ENCODE assay signal across 24 cellular contexts in the genomic region with DNA sequence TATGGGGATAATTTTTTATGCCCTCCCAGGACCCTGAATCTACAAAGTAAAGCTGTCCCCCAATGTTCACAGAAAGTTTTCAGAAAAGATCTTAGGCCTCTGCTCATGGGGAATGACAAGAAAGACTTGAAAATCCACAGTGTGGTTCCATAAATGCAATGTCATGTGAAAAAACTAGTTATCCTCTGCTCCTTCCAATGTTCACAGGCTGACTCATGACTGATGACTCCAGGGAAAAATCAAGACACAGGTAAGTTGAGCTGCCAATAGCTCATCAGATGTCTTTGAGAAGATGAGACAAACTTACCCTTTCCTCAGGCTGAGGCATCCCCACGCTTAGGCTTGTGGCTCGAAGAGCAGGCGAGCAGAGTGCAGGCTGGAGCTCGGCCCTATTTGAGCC.
"Had no signal": no experiment of that assay in that cellular context is flagged by ENCODE, and none has a peak within 500 bp of the region (broad histone marks: within the 10 kb centered on the region; RNA-seq: fewer than 3 reads in every experiment).

No MANE protein-coding gene starts in this region.

- H3K4me3 ChIP-seq: coronary artery, esophagus muscularis mucosa, gastroesophageal sphincter, left ventricle myocardium inferior, lower lobe of right lung, psoas muscle, suprapubic skin, thyroid gland, upper lobe of left lung had no signal

- H3K36me3 Mint-ChIP-seq: stimulated activated effector memory CD8-positive, alpha-beta T cell treated with anti-CD3 and anti-CD28 coated beads, Interleukin-12 subunit alpha, Interleukin-12 subunit beta, amount 100 ng/mL, for 72 hours had no signal

- H3K4me1 Mint-ChIP-seq: endodermal cell; naive thymus-derived CD4-positive, alpha-beta T cell; stimulated activated effector memory CD8-positive, alpha-beta T cell treated with anti-CD3 and anti-CD28 coated beads, Interleukin-12 subunit alpha, Interleukin-12 subunit beta, amount 100 ng/mL, for 72 hours had no signal

- DNase-seq: central memory CD4-positive, alpha-beta T cell; effector CD4-positive, alpha-beta T cell; endodermal cell; glutamatergic neuron; islet precursor cell; left cardiac atrium; left ventricle myocardium inferior; lower lobe of right lung; mesendoderm; naive thymus-derived CD4-positive, alpha-beta T cell; nephron progenitor cell; psoas muscle; small intestine; stimulated activated CD4-positive, alpha-beta T cell treated with anti-CD3 and anti-CD28 coated beads, Interleukin-2, amount 100 ng/mL, for 48 hours; stimulated activated CD8-positive, alpha-beta memory T cell treated with anti-CD3 and anti-CD28 coated beads, Interleukin-4, amount 100 ng/mL, for 48 hours; stimulated activated naive CD8-positive, alpha-beta T cell treated with anti-CD3 and anti-CD28 coated beads, Interleukin-15, Interleukin-2, amounts not matched to agents 100 U/mL and 50 U/mL, for 24 hours; thyroid gland; upper lobe of left lung had no signal

- H3K4me3 Mint-ChIP-seq: endodermal cell; naive thymus-derived CD4-positive, alpha-beta T cell; nephron progenitor cell; stimulated activated effector memory CD8-positive, alpha-beta T cell treated with anti-CD3 and anti-CD28 coated beads, Interleukin-12 subunit alpha, Interleukin-12 subunit beta, amount 100 ng/mL, for 72 hours had no signal

- FAIRE-seq: small intestine had no signal

- H3K9ac ChIP-seq: parathyroid adenoma had no signal

- H2AFZ ChIP-seq: parathyroid adenoma had no signal

- H3K27ac Mint-ChIP-seq: endodermal cell; naive thymus-derived CD4-positive, alpha-beta T cell; nephron progenitor cell; stimulated activated effector memory CD8-positive, alpha-beta T cell treated with anti-CD3 and anti-CD28 coated beads, Interleukin-12 subunit alpha, Interleukin-12 subunit beta, amount 100 ng/mL, for 72 hours had no signal

- H3K9me3 ChIP-seq: esophagus muscularis mucosa, gastroesophageal sphincter, left ventricle myocardium inferior, lower lobe of right lung, psoas muscle, suprapubic skin, thyroid gland, upper lobe of left lung had no signal

- H3K36me3 ChIP-seq: esophagus muscularis mucosa, gastroesophageal sphincter, left ventricle myocardium inferior, lower lobe of right lung, suprapubic skin, thyroid gland, upper lobe of left lung had no signal

- H3K4me1 ChIP-seq: gastroesophageal sphincter, left ventricle myocardium inferior, lower lobe of right lung, parathyroid adenoma, psoas muscle, upper lobe of left lung had no signal

- H3K79me2 ChIP-seq: parathyroid adenoma had no signal

- H3K27me3 ChIP-seq: esophagus muscularis mucosa, gastroesophageal sphincter, suprapubic skin, thyroid gland, upper lobe of left lung had no signal

- H3K27ac ChIP-seq: coronary artery, esophagus muscularis mucosa, gastroesophageal sphincter, left ventricle myocardium inferior, lower lobe of right lung, parathyroid adenoma, psoas muscle, suprapubic skin, thyroid gland, upper lobe of left lung had no signal

- H3K9me3 Mint-ChIP-seq: endodermal cell had no signal

- ATAC-seq: gastroesophageal sphincter; left cardiac atrium; lower lobe of right lung; naive thymus-derived CD4-positive, alpha-beta T cell; psoas muscle; stimulated activated effector memory CD8-positive, alpha-beta T cell treated with anti-CD3 and anti-CD28 coated beads, Interleukin-12 subunit alpha, Interleukin-12 subunit beta, amount 100 ng/mL, for 72 hours; stimulated activated naive CD8-positive, alpha-beta T cell treated with anti-CD3 and anti-CD28 coated beads, Interleukin-15, Interleukin-2, amounts not matched to agents 100 U/mL and 50 U/mL, for 24 hours had no signal
